Comparison of ENCODE assay signal across 1 cellular context in genomic region chr16:11915644-11916523, GRCh38.
TF ChIP-seq lines count a peak whose summit lies in the region.

TSS of gene GSPT1 (minus strand) at chr16:11915956. CDS start at chr16:11915720, 236 bp downstream.

TF ChIP-seq in HepG2, 621 proteins besides CTCF, POLR2A, EP300 and RAD21 (continued from another document and continues in another):
- peak; percentile 97 for TF ChIP-seq ZNF704 (CRISPR knock-in tag; IDR thresholded peaks at IDR 0.05; ENCODE audit: borderline replicate concordance)
- no peak for TF ChIP-seq JUND (CRISPR knock-in tag; IDR thresholded peaks at IDR 0.05)
- no peak for TF ChIP-seq HOXA7 (CRISPR knock-in tag; IDR thresholded peaks at IDR 0.05)
- peak; percentile 97 for TF ChIP-seq ZNF556 (CRISPR knock-in tag; IDR thresholded peaks at IDR 0.05; ENCODE audit: borderline replicate concordance)
- peak; percentile 74; the same call in 1 of the 2 replicates for TF ChIP-seq TMF1 (CRISPR knock-in tag; IDR thresholded peaks at IDR 0.05; ENCODE audit: low read depth)
- TF ChIP-seq TRIM24 (CRISPR knock-in tag; IDR thresholded peaks at IDR 0.05): no peak
- TF ChIP-seq ZBTB7A (CRISPR knock-in tag; IDR thresholded peaks at IDR 0.05): peak; percentile 61; the same call in 1 of the 2 replicates
- TF ChIP-seq, protein P1, sequence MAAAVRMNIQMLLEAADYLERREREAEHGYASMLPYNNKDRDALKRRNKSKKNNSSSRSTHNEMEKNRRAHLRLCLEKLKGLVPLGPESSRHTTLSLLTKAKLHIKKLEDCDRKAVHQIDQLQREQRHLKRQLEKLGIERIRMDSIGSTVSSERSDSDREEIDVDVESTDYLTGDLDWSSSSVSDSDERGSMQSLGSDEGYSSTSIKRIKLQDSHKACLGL (CRISPR knock-in tag; IDR thresholded peaks at IDR 0.05): peak; percentile 90
- TF ChIP-seq CBFB (CRISPR knock-in tag; IDR thresholded peaks at IDR 0.05): peak; percentile 100
- peak; percentile 95 for TF ChIP-seq NFKBIZ (CRISPR knock-in tag; IDR thresholded peaks at IDR 0.05)
- TF ChIP-seq, protein P2, sequence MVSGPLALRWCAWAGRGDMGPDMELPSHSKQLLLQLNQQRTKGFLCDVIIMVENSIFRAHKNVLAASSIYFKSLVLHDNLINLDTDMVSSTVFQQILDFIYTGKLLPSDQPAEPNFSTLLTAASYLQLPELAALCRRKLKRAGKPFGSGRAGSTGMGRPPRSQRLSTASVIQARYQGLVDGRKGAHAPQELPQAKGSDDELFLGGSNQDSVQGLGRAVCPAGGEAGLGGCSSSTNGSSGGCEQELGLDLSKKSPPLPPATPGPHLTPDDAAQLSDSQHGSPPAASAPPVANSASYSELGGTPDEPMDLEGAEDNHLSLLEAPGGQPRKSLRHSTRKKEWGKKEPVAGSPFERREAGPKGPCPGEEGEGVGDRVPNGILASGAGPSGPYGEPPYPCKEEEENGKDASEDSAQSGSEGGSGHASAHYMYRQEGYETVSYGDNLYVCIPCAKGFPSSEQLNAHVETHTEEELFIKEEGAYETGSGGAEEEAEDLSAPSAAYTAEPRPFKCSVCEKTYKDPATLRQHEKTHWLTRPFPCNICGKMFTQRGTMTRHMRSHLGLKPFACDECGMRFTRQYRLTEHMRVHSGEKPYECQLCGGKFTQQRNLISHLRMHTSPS (CRISPR knock-in tag; IDR thresholded peaks at IDR 0.05; ENCODE audit: low read depth): peak; percentile 78
- peak; percentile 90; the same call in 1 of the 2 replicates for TF ChIP-seq ZNF615 (CRISPR knock-in tag; IDR thresholded peaks at IDR 0.05; ENCODE audit: borderline replicate concordance)
- peak; percentile 85 for TF ChIP-seq DR1 (CRISPR knock-in tag; IDR thresholded peaks at IDR 0.05)
- TF ChIP-seq JUNB (CRISPR knock-in tag; IDR thresholded peaks at IDR 0.05; ENCODE audit: borderline replicate concordance): no peak
- TF ChIP-seq GABPA (IDR thresholded peaks at IDR 0.05; ENCODE audit: low read depth, low read length): peak; percentile 79
- peak; percentile 95 for TF ChIP-seq GABPA (CRISPR knock-in tag; IDR thresholded peaks at IDR 0.05; ENCODE audit: low read depth)
- peak; percentile 95 for TF ChIP-seq IKZF5 (CRISPR knock-in tag; IDR thresholded peaks at IDR 0.05)
- peak; percentile 7; the same call in 1 of the 2 replicates for TF ChIP-seq PHF21A (CRISPR knock-in tag; IDR thresholded peaks at IDR 0.05)
- no peak; the same call in 1 of the 2 replicates for TF ChIP-seq NFE2 (CRISPR knock-in tag; IDR thresholded peaks at IDR 0.05)
- TF ChIP-seq ZUFSP (CRISPR knock-in tag; IDR thresholded peaks at IDR 0.05; ENCODE audit: borderline replicate concordance): no peak
- no peak for TF ChIP-seq GZF1 (CRISPR knock-in tag; IDR thresholded peaks at IDR 0.05)
- TF ChIP-seq, protein P3, sequence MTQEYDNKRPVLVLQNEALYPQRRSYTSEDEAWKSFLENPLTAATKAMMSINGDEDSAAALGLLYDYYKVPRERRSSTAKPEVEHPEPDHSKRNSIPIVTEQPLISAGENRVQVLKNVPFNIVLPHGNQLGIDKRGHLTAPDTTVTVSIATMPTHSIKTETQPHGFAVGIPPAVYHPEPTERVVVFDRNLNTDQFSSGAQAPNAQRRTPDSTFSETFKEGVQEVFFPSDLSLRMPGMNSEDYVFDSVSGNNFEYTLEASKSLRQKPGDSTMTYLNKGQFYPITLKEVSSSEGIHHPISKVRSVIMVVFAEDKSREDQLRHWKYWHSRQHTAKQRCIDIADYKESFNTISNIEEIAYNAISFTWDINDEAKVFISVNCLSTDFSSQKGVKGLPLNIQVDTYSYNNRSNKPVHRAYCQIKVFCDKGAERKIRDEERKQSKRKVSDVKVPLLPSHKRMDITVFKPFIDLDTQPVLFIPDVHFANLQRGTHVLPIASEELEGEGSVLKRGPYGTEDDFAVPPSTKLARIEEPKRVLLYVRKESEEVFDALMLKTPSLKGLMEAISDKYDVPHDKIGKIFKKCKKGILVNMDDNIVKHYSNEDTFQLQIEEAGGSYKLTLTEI (CRISPR knock-in tag; conservative IDR thresholded peaks at IDR 0.05): no peak; the same call in 1 of the 2 replicates
- no peak; the same call in 1 of the 2 replicates for TF ChIP-seq ZFP36L2 (CRISPR knock-in tag; IDR thresholded peaks at IDR 0.05)
- no peak; the same call in none of the 2 replicates for TF ChIP-seq HINFP (CRISPR knock-in tag; IDR thresholded peaks at IDR 0.05; ENCODE audit: low read depth)
- peak; percentile 82 for TF ChIP-seq ZNF263 (CRISPR knock-in tag; IDR thresholded peaks at IDR 0.05)
- TF ChIP-seq, protein P4, sequence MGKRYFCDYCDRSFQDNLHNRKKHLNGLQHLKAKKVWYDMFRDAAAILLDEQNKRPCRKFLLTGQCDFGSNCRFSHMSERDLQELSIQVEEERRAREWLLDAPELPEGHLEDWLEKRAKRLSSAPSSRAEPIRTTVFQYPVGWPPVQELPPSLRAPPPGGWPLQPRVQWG (CRISPR knock-in tag; IDR thresholded peaks at IDR 0.05; ENCODE audit: borderline replicate concordance, low read depth): 0 out of 2 replicates have a peak, but pooled peaks have one; percentile 3
- TF ChIP-seq NFIC (IDR thresholded peaks at IDR 0.05; ENCODE audit: low read length): no peak
- peak; percentile 97 for TF ChIP-seq KDM2A (CRISPR knock-in tag; IDR thresholded peaks at IDR 0.05; ENCODE audit: borderline replicate concordance, low read depth)
- TF ChIP-seq, protein P5, sequence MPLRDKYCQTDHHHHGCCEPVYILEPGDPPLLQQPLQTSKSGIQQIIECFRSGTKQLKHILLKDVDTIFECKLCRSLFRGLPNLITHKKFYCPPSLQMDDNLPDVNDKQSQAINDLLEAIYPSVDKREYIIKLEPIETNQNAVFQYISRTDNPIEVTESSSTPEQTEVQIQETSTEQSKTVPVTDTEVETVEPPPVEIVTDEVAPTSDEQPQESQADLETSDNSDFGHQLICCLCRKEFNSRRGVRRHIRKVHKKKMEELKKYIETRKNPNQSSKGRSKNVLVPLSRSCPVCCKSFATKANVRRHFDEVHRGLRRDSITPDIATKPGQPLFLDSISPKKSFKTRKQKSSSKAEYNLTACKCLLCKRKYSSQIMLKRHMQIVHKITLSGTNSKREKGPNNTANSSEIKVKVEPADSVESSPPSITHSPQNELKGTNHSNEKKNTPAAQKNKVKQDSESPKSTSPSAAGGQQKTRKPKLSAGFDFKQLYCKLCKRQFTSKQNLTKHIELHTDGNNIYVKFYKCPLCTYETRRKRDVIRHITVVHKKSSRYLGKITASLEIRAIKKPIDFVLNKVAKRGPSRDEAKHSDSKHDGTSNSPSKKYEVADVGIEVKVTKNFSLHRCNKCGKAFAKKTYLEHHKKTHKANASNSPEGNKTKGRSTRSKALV (CRISPR knock-in tag; IDR thresholded peaks at IDR 0.05): peak; percentile 70; the same call in 1 of the 2 replicates
- TF ChIP-seq PAF1 (CRISPR knock-in tag; IDR thresholded peaks at IDR 0.05): no peak
- TF ChIP-seq, protein P6, sequence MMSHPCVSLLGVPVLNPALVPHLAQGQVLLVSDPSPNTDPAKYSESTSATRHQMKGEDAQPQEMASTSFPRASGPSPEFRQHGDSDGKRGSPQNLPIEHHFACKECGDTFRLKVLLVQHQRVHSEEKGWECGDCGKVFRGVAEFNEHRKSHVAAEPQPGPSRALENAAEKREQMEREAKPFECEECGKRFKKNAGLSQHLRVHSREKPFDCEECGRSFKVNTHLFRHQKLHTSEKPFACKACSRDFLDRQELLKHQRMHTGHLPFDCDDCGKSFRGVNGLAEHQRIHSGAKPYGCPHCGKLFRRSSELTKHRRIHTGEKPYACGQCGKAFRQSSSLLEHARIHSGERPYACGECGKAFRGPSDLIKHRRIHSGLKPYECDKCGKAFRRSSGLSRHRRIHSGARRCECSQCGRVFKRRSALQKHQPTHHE (CRISPR knock-in tag; IDR thresholded peaks at IDR 0.05; ENCODE audit: borderline replicate concordance): peak; percentile 17; the same call in 1 of the 2 replicates
- no peak for TF ChIP-seq ZFAT (CRISPR knock-in tag; conservative IDR thresholded peaks at IDR 0.05)
- TF ChIP-seq ZNF567 (CRISPR knock-in tag; IDR thresholded peaks at IDR 0.05; ENCODE audit: borderline replicate concordance): peak; percentile 94
- no peak for TF ChIP-seq NONO (IDR thresholded peaks at IDR 0.05)
- TF ChIP-seq NONO (CRISPR knock-in tag; conservative IDR thresholded peaks at IDR 0.05): peak; percentile 98
- peak; percentile 92; the same call in 1 of the 2 replicates for TF ChIP-seq ZNF703 (CRISPR knock-in tag; IDR thresholded peaks at IDR 0.05; ENCODE audit: borderline replicate concordance)
- peak; percentile 95 for TF ChIP-seq ZZZ3 (CRISPR knock-in tag; IDR thresholded peaks at IDR 0.05; ENCODE audit: borderline replicate concordance)
- TF ChIP-seq BATF2 (CRISPR knock-in tag; IDR thresholded peaks at IDR 0.05): peak; percentile 82; the same call in 1 of the 2 replicates
- TF ChIP-seq TBX2 (CRISPR knock-in tag; IDR thresholded peaks at IDR 0.05; ENCODE audit: borderline replicate concordance): peak; percentile 92
- TF ChIP-seq MNT (IDR thresholded peaks at IDR 0.05): peak; percentile 78
- TF ChIP-seq MXD3 (CRISPR knock-in tag; IDR thresholded peaks at IDR 0.05): peak; percentile 87
- peak; percentile 98 for TF ChIP-seq ERF (CRISPR knock-in tag; IDR thresholded peaks at IDR 0.05)
- peak; percentile 57; the same call in 1 of the 2 replicates for TF ChIP-seq TEAD2 (CRISPR knock-in tag; IDR thresholded peaks at IDR 0.05)
- TF ChIP-seq ZNF629 (CRISPR knock-in tag; conservative IDR thresholded peaks at IDR 0.05): no peak; the same call in 1 of the 2 replicates
- TF ChIP-seq, protein P7, sequence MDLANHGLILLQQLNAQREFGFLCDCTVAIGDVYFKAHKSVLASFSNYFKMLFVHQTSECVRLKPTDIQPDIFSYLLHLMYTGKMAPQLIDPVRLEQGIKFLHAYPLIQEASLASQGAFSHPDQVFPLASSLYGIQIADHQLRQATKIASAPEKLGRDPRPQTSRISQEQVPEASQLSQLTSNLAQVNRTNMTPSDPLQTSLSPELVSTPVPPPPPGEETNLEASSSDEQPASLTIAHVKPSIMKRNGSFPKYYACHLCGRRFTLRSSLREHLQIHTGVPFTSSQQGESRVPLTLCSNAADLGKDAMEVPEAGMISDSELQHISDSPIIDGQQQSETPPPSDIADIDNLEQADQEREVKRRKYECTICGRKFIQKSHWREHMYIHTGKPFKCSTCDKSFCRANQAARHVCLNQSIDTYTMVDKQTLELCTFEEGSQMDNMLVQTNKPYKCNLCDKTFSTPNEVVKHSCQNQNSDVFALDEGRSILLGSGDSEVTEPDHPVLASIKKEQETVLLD (CRISPR knock-in tag; IDR thresholded peaks at IDR 0.05; ENCODE audit: low read depth): peak; percentile 94
- 0 out of 2 replicates have a peak, but pooled peaks have one; percentile 89 for TF ChIP-seq ZNF720 (CRISPR knock-in tag; IDR thresholded peaks at IDR 0.05)
